Comparison of ENCODE assay signal across 20 cellular contexts in the genomic region with DNA sequence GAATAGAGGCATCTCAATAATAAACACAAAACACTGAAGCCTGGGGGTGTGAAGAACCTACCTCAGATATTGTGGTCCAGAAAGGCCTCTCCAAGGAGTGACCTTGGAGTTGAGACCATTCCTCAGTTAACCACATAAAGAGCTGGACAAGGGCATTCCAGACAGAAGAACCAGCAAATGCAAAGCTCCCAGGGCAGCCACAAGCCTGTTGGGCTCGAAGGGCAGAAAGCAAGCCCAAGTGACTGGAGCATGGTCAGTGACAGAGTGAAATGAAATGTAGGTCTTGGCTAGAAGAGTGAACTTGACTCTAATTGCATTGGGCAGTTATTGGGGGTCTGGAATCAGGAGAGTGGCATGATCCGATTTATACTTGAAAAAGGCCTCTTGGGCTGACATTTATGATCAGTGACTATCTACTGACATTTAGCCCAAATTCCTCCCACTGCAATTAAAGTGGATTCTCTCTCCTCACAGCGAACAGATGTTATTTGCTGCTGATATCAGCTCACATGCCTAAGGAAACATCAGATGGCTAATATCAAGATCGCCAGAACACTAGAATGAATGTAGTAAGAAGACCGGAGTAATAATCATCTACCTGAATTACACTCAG.
DNase-seq lines count a peak whose midpoint lies in the region; ATAC-seq and TF ChIP-seq lines count a peak whose summit lies in the region.
"Had no signal": no experiment of that assay in that cellular context is flagged by ENCODE, and none has a peak within 500 bp of the region (broad histone marks: within the 10 kb centered on the region; RNA-seq: fewer than 3 reads in every experiment).

No MANE protein-coding gene starts in this region.

- H2BK12ac ChIP-seq in mesenchymal stem cell (ENCODE audit: low read length in 2 of 2): no peak overlapping the region

- H3K36me3 ChIP-seq in smooth muscle cell (ENCODE audit: low read depth) (no peaks in the 10 kb centered on the region), mesenchymal stem cell (ENCODE audit: control insufficient read depth in 1 of 2, insufficient read depth in 2 of 2, low read depth in 1 of 2, low read length in 2 of 2) (no peaks in the 10 kb centered on the region)
- H3K36me3 ChIP-seq: BLaER1 had no signal

- H3K23ac ChIP-seq in mesenchymal stem cell (ENCODE audit: low read length in 2 of 2): no peak overlapping the region

- H3K4ac ChIP-seq in mesenchymal stem cell (ENCODE audit: low read depth in 1 of 2, low read length in 2 of 2): no peak overlapping the region

- H3K4me1 Mint-ChIP-seq in activated naive CD4-positive, alpha-beta T cell treated with anti-CD3 and anti-CD28 coated beads, Interleukin-2, amount 10 ng/mL, durations not matched to agents 7 days and 5 days: no peaks in the 10 kb centered on the region
- H3K4me1 Mint-ChIP-seq in activated T-helper 17 cell treated with anti-CD3 and anti-CD28 coated beads, Interleukin-2, amount 50 U/mL, for 72 hours: peaks cover 25% of the 10 kb centered on the region

- no peak overlapping the region for H3K4me3 ChIP-seq in smooth muscle cell
- H3K4me3 ChIP-seq in mesenchymal stem cell (ENCODE audit: insufficient read depth in 1 of 2, low read depth in 1 of 2, low read length in 2 of 2): no peak overlapping the region
- H3K4me3 ChIP-seq: BLaER1, GM12878 had no signal

- no peak overlapping the region for H2AK5ac ChIP-seq in mesenchymal stem cell (ENCODE audit: low read length, severe bottlenecking)

- 64% methylated on average over 5 of the region's 5 CpGs for WGBS in smooth muscle cell (ENCODE audit: low lambda C conversion rate)
- 88% methylated on average over 5 of the region's 5 CpGs for WGBS in mesenchymal stem cell

- no peaks in the 10 kb centered on the region for H3K9me3 ChIP-seq in smooth muscle cell (replicated peaks; ENCODE audit: low read depth)
- H3K9me3 ChIP-seq in mesenchymal stem cell (ENCODE audit: control insufficient read depth, low read length): no peaks in the 10 kb centered on the region
- H3K9me3 ChIP-seq: BLaER1 had no signal

- H3F3A ChIP-seq in smooth muscle cell (ENCODE audit: low read depth): no peaks in the 10 kb centered on the region

- peaks cover 0 to 5% of the 10 kb centered on the region in 2 donors for H3K9me3 Mint-ChIP-seq in activated naive CD4-positive, alpha-beta T cell treated with anti-CD3 and anti-CD28 coated beads, Interleukin-2, amount 50 U/mL, for 72 hours
- no peaks in the 10 kb centered on the region for H3K9me3 Mint-ChIP-seq in activated naive CD4-positive, alpha-beta T cell treated with anti-CD3 and anti-CD28 coated beads, Interleukin-2, amount 10 ng/mL, durations not matched to agents 7 days and 5 days
- H3K9me3 Mint-ChIP-seq in activated T-helper 17 cell treated with anti-CD3 and anti-CD28 coated beads, Interleukin-2, amount 50 U/mL, for 72 hours: no peaks in the 10 kb centered on the region
- H3K9me3 Mint-ChIP-seq: CD8-positive, alpha-beta T cell had no signal

- H2BK5ac ChIP-seq in mesenchymal stem cell (ENCODE audit: low read depth, low read length, poor library complexity, severe bottlenecking): no peak overlapping the region

- no peak overlapping the region for H4K8ac ChIP-seq in mesenchymal stem cell (ENCODE audit: low read length)

- H3K36me3 Mint-ChIP-seq in activated naive CD4-positive, alpha-beta T cell treated with anti-CD3 and anti-CD28 coated beads, Interleukin-2, amount 50 U/mL, for 72 hours: peaks cover 4 to 7% of the 10 kb centered on the region in 2 donors
- H3K36me3 Mint-ChIP-seq in activated naive CD4-positive, alpha-beta T cell treated with anti-CD3 and anti-CD28 coated beads, Interleukin-2, amount 10 ng/mL, durations not matched to agents 7 days and 5 days: no peaks in the 10 kb centered on the region
- no peaks in the 10 kb centered on the region for H3K36me3 Mint-ChIP-seq in activated T-helper 17 cell treated with anti-CD3 and anti-CD28 coated beads, Interleukin-2, amount 50 U/mL, for 72 hours (ENCODE audit: low read depth)
- H3K36me3 Mint-ChIP-seq: CD8-positive, alpha-beta T cell had no signal

- no peaks in the 10 kb centered on the region for H3K27me3 ChIP-seq in smooth muscle cell (ENCODE audit: low read depth)
- no peaks in the 10 kb centered on the region for H3K27me3 ChIP-seq in mesenchymal stem cell (ENCODE audit: control insufficient read depth in 1 of 2, insufficient read depth in 1 of 2, low read length in 2 of 2)
- H3K27me3 ChIP-seq: BLaER1 had no signal

- H2AFZ ChIP-seq in smooth muscle cell (ENCODE audit: low read depth): no peak overlapping the region
- no peak overlapping the region for H2AFZ ChIP-seq in mesenchymal stem cell (ENCODE audit: low read depth, low read length)

- no peak overlapping the region for H2BK120ac ChIP-seq in mesenchymal stem cell (ENCODE audit: low read depth, low read length)

- TF ChIP-seq CTCF in smooth muscle cell (IDR thresholded peaks at IDR 0.05; ENCODE audit: borderline replicate concordance, insufficient read depth, poor library complexity, severe bottlenecking): no peak

- peak overlapping the region; percentile 53 to 67 for H3K27ac Mint-ChIP-seq in activated naive CD4-positive, alpha-beta T cell treated with anti-CD3 and anti-CD28 coated beads, Interleukin-2, amount 50 U/mL, for 72 hours
- no peak overlapping the region for H3K27ac Mint-ChIP-seq in activated naive CD4-positive, alpha-beta T cell treated with anti-CD3 and anti-CD28 coated beads, Interleukin-2, amount 10 ng/mL, durations not matched to agents 7 days and 5 days
- peak overlapping the region; percentile 88 for H3K27ac Mint-ChIP-seq in activated T-helper 17 cell treated with anti-CD3 and anti-CD28 coated beads, Interleukin-2, amount 50 U/mL, for 72 hours
- H3K27ac Mint-ChIP-seq: CD8-positive, alpha-beta T cell had no signal

- no peaks in the 10 kb centered on the region for H3K4me1 ChIP-seq in smooth muscle cell (ENCODE audit: low read depth)
- H3K4me1 ChIP-seq in mesenchymal stem cell (ENCODE audit: control insufficient read depth, insufficient read depth, low read depth, low read length): peaks cover 1% of the 10 kb centered on the region
- H3K4me1 ChIP-seq: BLaER1 had no signal

- no peaks in the 10 kb centered on the region for H3K79me2 ChIP-seq in smooth muscle cell (ENCODE audit: low read depth)

- H3K27me3 Mint-ChIP-seq in activated naive CD4-positive, alpha-beta T cell treated with anti-CD3 and anti-CD28 coated beads, Interleukin-2, amount 10 ng/mL, durations not matched to agents 7 days and 5 days: peaks cover 7% of the 10 kb centered on the region
- H3K27me3 Mint-ChIP-seq in activated T-helper 17 cell treated with anti-CD3 and anti-CD28 coated beads, Interleukin-2, amount 50 U/mL, for 72 hours: peaks cover 2% of the 10 kb centered on the region

- H2BK15ac ChIP-seq in mesenchymal stem cell (ENCODE audit: low read depth, poor library complexity, severe bottlenecking): no peak overlapping the region

- no peak overlapping the region for H4K91ac ChIP-seq in mesenchymal stem cell (ENCODE audit: low read length)

- H3K79me1 ChIP-seq in mesenchymal stem cell (replicated peaks; ENCODE audit: low read length, poor library complexity, severe bottlenecking): peaks cover 1% of the 10 kb centered on the region

- no peak for ATAC-seq in activated naive CD4-positive, alpha-beta T cell treated with anti-CD3 and anti-CD28 coated beads, Interleukin-2, amount 50 U/mL, for 72 hours
- no peak for ATAC-seq in activated T-helper 17 cell treated with anti-CD3 and anti-CD28 coated beads, Interleukin-2, amount 50 U/mL, for 72 hours (replicated peaks)
- no peak for ATAC-seq in GM21367 (IDR thresholded peaks at IDR 0.05; ENCODE audit: unreplicated experiment)
- ATAC-seq: CD8-positive, alpha-beta T cell; HepG2 had no signal

- H3K27ac ChIP-seq in smooth muscle cell (ENCODE audit: low read depth) (peak overlapping the region; percentile 4), mesenchymal stem cell (ENCODE audit: low read length, poor library complexity, severe bottlenecking) (no peak overlapping the region)
- H3K27ac ChIP-seq: 22Rv1, BLaER1, KMS-11 had no signal

- H3K4me3 Mint-ChIP-seq in activated naive CD4-positive, alpha-beta T cell treated with anti-CD3 and anti-CD28 coated beads, Interleukin-2, amount 10 ng/mL, durations not matched to agents 7 days and 5 days: no peak overlapping the region
- peak overlapping the region; percentile 51 for H3K4me3 Mint-ChIP-seq in activated T-helper 17 cell treated with anti-CD3 and anti-CD28 coated beads, Interleukin-2, amount 50 U/mL, for 72 hours
- H3K4me3 Mint-ChIP-seq: CD8-positive, alpha-beta T cell had no signal

- H3K14ac ChIP-seq in mesenchymal stem cell (ENCODE audit: low read length in 2 of 2): no peak overlapping the region

- H3K18ac ChIP-seq in mesenchymal stem cell (ENCODE audit: low read depth in 1 of 2, low read length in 2 of 2): peak overlapping the region in 1 of 2 experiments; percentile 18

- no peaks in the 10 kb centered on the region for H4K20me1 ChIP-seq in smooth muscle cell (ENCODE audit: low read depth)
- H4K20me1 ChIP-seq: BLaER1 had no signal

- H3K9ac ChIP-seq in smooth muscle cell (ENCODE audit: low read depth): no peak overlapping the region
- H3K9ac ChIP-seq in mesenchymal stem cell (ENCODE audit: low read length): no peak overlapping the region
- H3K9ac ChIP-seq: BLaER1, KMS-11 had no signal

- CTCF ChIA-PET in activated naive CD4-positive, alpha-beta T cell treated with anti-CD3 and anti-CD28 coated beads, Interleukin-2, amount 10 ng/mL, durations not matched to agents 7 days and 5 days (lab: Charles Lee): no interaction called here

- H3K4me2 ChIP-seq in smooth muscle cell (no peak overlapping the region), mesenchymal stem cell (ENCODE audit: low read length, poor library complexity, severe bottlenecking) (no peak overlapping the region)
- H3K4me2 ChIP-seq: BLaER1, KMS-11 had no signal

- DNase-seq in DMS 273 (lab: John Stamatoyannopoulos, UW; ENCODE audit: unreplicated experiment): peak; percentile 22
- DNase-seq in DMS 273 treated with DMSO at 0.1 percent for 48 hours (lab: John Stamatoyannopoulos, UW): no peak
- no peak for DNase-seq in activated naive CD4-positive, alpha-beta T cell treated with anti-CD3 and anti-CD28 coated beads, Interleukin-2, amount 50 U/mL, for 72 hours (ENCODE audit: low spot score in 2 of 2)
- no peak for DNase-seq in activated naive CD4-positive, alpha-beta T cell treated with anti-CD3 and anti-CD28 coated beads, Interleukin-2, amount 10 ng/mL, durations not matched to agents 7 days and 5 days
- DNase-seq in smooth muscle cell (lab: John Stamatoyannopoulos, UW; ENCODE audit: unreplicated experiment): no peak
- no peak for DNase-seq in mesenchymal stem cell
- DNase-seq: CD8-positive, alpha-beta T cell; DND-41; GDM1; NCI-H1436 treated with DMSO at 0.1 percent for 48 hours; NCI-H2029 treated with DMSO at 0.1 percent for 48 hours; NCI-H510A treated with DMSO at 0.1 percent for 48 hours; NCI-H82 had no signal
